In the genomic region with DNA sequence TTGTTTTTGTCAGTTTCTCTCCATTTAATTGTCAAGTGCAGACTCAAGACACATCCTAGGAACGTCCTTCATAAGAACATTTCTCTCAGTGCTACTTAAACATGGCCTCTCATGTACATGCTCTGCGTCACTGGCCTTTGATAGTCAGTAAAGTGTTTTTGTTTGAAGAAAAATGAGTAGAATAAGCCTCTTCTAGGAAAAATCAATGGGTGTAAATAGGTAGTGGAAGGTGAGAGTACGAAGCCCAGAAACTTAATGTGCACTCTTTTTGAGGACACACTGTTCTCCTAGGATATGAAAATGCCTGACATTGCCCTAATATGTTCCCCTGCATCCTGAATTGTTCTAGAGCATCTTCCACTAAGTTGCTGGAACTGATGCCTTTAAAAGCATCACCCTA, we compare ENCODE assay signal across 16 cellular contexts.
A peak's percentile ranks its signal among the peaks of the same experiment; 100 is the strongest.
DNase-seq lines count a peak whose midpoint lies in the region; ATAC-seq and TF ChIP-seq lines count a peak whose summit lies in the region.
"Had no signal": no experiment of that assay in that cellular context is flagged by ENCODE, and none has a peak within 500 bp of the region (broad histone marks: within the 10 kb centered on the region; RNA-seq: fewer than 3 reads in every experiment).

No MANE protein-coding gene starts in this region.

- no TSS peak for BruUV-seq in OCI-LY7 (replicated peaks; lab: Mats Ljungman, UMichigan)

- H2AFZ ChIP-seq in Karpas-422 (ENCODE audit: low read length) (no peak overlapping the region), OCI-LY7 (ENCODE audit: low read length) (0 out of 2 replicates have a peak overlapping the region, but pooled peaks have one; percentile 12)

- ATAC-seq in psoas muscle = no peak
- no peak for ATAC-seq in activated T-cell treated with anti-CD3 and anti-CD28 coated beads, Interleukin-2, amount 50 U/mL, for 72 hours (replicated peaks in 1 of 2)

- H3K79me2 ChIP-seq in Karpas-422 (ENCODE audit: low read length) (no peaks in the 10 kb centered on the region), OCI-LY7 (ENCODE audit: insufficient read depth, low read depth, low read length) (no peaks in the 10 kb centered on the region)

- H3K4me1 ChIP-seq in Karpas-422 (ENCODE audit: low read length) (no peaks in the 10 kb centered on the region), OCI-LY7 (ENCODE audit: insufficient read depth, low read length, poor library complexity, severe bottlenecking) (peaks cover 24% of the 10 kb centered on the region), psoas muscle (no peaks in the 10 kb centered on the region)
- H3K4me1 ChIP-seq: HAP-1 had no signal

- H3K27ac ChIP-seq in Karpas-422 (ENCODE audit: low read length) (no peak overlapping the region), OCI-LY7 (ENCODE audit: low read depth, low read length, poor library complexity, severe bottlenecking) (no peak overlapping the region), psoas muscle (no peak overlapping the region)

- H3K9me3 ChIP-seq in Karpas-422 (ENCODE audit: low read length) (no peaks in the 10 kb centered on the region), OCI-LY7 (ENCODE audit: low read length) (no peaks in the 10 kb centered on the region), psoas muscle (no peaks in the 10 kb centered on the region)
- H3K9me3 ChIP-seq: HAP-1 had no signal

- H3K4me3 ChIP-seq in Karpas-422 (ENCODE audit: low read length) = no peak overlapping the region
- H3K4me3 ChIP-seq in OCI-LY7 (ENCODE audit: low read depth, low read length, poor library complexity, severe bottlenecking) = no peak overlapping the region
- no peak overlapping the region for H3K4me3 ChIP-seq in psoas muscle
- H3K4me3 ChIP-seq: HAP-1 had no signal

- CTCF ChIA-PET in OCI-LY7 (lab: Charles Lee; ENCODE audit: unreplicated experiment) = no interaction called here

- H3K9me2 ChIP-seq in Karpas-422 (replicated peaks; ENCODE audit: insufficient read depth, low read length) (no peaks in the 10 kb centered on the region), OCI-LY7 (ENCODE audit: insufficient read depth, low read length) (no peaks in the 10 kb centered on the region)

- no peak overlapping the region for H3K4me3 Mint-ChIP-seq in nephron
- H3K4me3 Mint-ChIP-seq in type B pancreatic cell = no peak overlapping the region
- H3K4me3 Mint-ChIP-seq in activated T-cell treated with anti-CD3 and anti-CD28 coated beads, Interleukin-2, amount 50 U/mL, for 72 hours = no peak overlapping the region
- H3K4me3 Mint-ChIP-seq: CD4-positive, alpha-beta memory T cell; HFFc6 had no signal

- H3K4me1 Mint-ChIP-seq in nephron (peaks cover 27% of the 10 kb centered on the region), type B pancreatic cell (ENCODE audit: unreplicated experiment) (peaks cover 27% of the 10 kb centered on the region)
- H3K4me1 Mint-ChIP-seq in activated T-cell treated with anti-CD3 and anti-CD28 coated beads, Interleukin-2, amount 50 U/mL, for 72 hours (ENCODE audit: low read depth) = no peaks in the 10 kb centered on the region
- H3K4me1 Mint-ChIP-seq: CD4-positive, alpha-beta memory T cell had no signal

- H3K27me3 ChIP-seq in Karpas-422 (ENCODE audit: low read length) (no peaks in the 10 kb centered on the region), psoas muscle (ENCODE audit: insufficient read depth in 3 of 3, low read length in 2 of 3) (no peaks in the 10 kb centered on the region)

- H3K4me2 ChIP-seq in Karpas-422 (ENCODE audit: low read depth, low read length, poor library complexity, severe bottlenecking) (no peak overlapping the region), OCI-LY7 (ENCODE audit: low read length) (no peak overlapping the region)

- H4K20me1 ChIP-seq in Karpas-422 (ENCODE audit: insufficient read depth, low read depth, low read length) (no peaks in the 10 kb centered on the region), OCI-LY7 (ENCODE audit: insufficient read depth, low read length) (no peaks in the 10 kb centered on the region)

- WGBS in psoas muscle, 3 donors = 84 to 86% (median 85%) methylated on average over 3 of the region's 3 CpGs

- H3K36me3 ChIP-seq in Karpas-422 (ENCODE audit: insufficient read depth, low read length) (no peaks in the 10 kb centered on the region), OCI-LY7 (ENCODE audit: insufficient read depth, low read length) (no peaks in the 10 kb centered on the region), psoas muscle (ENCODE audit: insufficient read depth in 1 of 2, low read depth in 1 of 2) (no peaks in the 10 kb centered on the region)
- H3K36me3 ChIP-seq: HAP-1 had no signal

- peak; percentile 19 for DNase-seq in Karpas-422
- DNase-seq in OCI-LY7 (ENCODE audit: low spot score) = no peak
- no peak for DNase-seq in type B pancreatic cell (ENCODE audit: extremely low spot score, unreplicated experiment)
- DNase-seq in psoas muscle = no peak
- no peak for DNase-seq in activated T-cell treated with anti-CD3 and anti-CD28 coated beads, Interleukin-2, amount 50 U/mL, for 72 hours
- DNase-seq: C1 segment of cervical spinal cord; Calu3; CD4-positive, alpha-beta memory T cell; COR-L47; DMS53; DMS79 treated with DMSO at 0.1 percent for 48 hours; GF-D8; GOT3; HFFc6 had no signal

- H3K27me3 Mint-ChIP-seq in nephron (ENCODE audit: low read depth) = no peaks in the 10 kb centered on the region
- no peaks in the 10 kb centered on the region for H3K27me3 Mint-ChIP-seq in type B pancreatic cell
- no peaks in the 10 kb centered on the region for H3K27me3 Mint-ChIP-seq in activated T-cell treated with anti-CD3 and anti-CD28 coated beads, Interleukin-2, amount 50 U/mL, for 72 hours (ENCODE audit: low read depth)

- H3K9ac ChIP-seq in Karpas-422 (ENCODE audit: low read length) = no peak overlapping the region

- POLR2A ChIA-PET in OCI-LY7 (lab: Charles Lee) = interaction anchor here (0.6 kb wide), 1 partner anchor 26 kb away, joined by 4 read pairs; no protein-coding TSS in a partner anchor

- H3K27ac Mint-ChIP-seq in nephron (peak overlapping the region; percentile 18 to 86 (median 68)), type B pancreatic cell (peak overlapping the region; percentile 6)
- H3K27ac Mint-ChIP-seq in activated T-cell treated with anti-CD3 and anti-CD28 coated beads, Interleukin-2, amount 50 U/mL, for 72 hours = no peak overlapping the region
- H3K27ac Mint-ChIP-seq: CD4-positive, alpha-beta memory T cell; HFFc6 had no signal

- H3K36me3 Mint-ChIP-seq in nephron (ENCODE audit: low read depth) (no peaks in the 10 kb centered on the region), type B pancreatic cell (no peaks in the 10 kb centered on the region)
- no peaks in the 10 kb centered on the region for H3K36me3 Mint-ChIP-seq in activated T-cell treated with anti-CD3 and anti-CD28 coated beads, Interleukin-2, amount 50 U/mL, for 72 hours (ENCODE audit: insufficient read depth in 2 of 2)
- H3K36me3 Mint-ChIP-seq: CD4-positive, alpha-beta memory T cell had no signal

- TF ChIP-seq CTCF in OCI-LY7 (conservative IDR thresholded peaks at IDR 0.05; ENCODE audit: low read length) (no peak), nephron (IDR thresholded peaks at IDR 0.05; ENCODE audit: unreplicated experiment in 3 of 3) (no peak), type B pancreatic cell (conservative IDR thresholded peaks at IDR 0.05) (no peak), psoas muscle (IDR thresholded peaks at IDR 0.05) (no peak)

- H3K9me3 Mint-ChIP-seq in nephron = no peaks in the 10 kb centered on the region
- peaks cover 4% of the 10 kb centered on the region for H3K9me3 Mint-ChIP-seq in type B pancreatic cell
- no peaks in the 10 kb centered on the region for H3K9me3 Mint-ChIP-seq in activated T-cell treated with anti-CD3 and anti-CD28 coated beads, Interleukin-2, amount 50 U/mL, for 72 hours

- intact Hi-C loops in OCI-LY7 (cut with micrococcal nuclease; ENCODE audit: unreplicated experiment) (no loop called here), psoas muscle (cut with DNase I) (no loop called here)
